7 cellular contexts compared by ENCODE assay signal in the genomic region with DNA sequence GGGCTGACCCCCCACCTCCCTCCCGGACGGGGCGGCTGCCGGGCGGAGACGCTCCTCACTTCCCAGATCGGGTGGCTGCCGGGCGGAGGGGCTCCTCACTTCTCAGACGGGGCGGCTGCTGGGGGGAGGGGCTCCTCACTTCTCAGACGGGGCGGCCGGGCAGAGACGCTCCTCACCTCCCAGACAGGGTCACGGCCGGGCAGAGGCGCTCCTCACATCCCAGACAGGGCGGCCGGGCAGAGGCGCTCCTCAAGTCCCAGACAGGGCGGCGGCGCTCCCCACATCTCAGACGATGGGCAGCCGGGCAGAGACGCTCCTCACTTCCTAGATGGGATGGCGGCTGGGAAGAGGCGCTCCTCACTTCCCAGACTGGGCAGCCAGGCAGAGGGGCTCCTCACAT. TPM values are rescaled to one million over a fixed set of nuclear protein-coding genes. Genes with fewer than 3 reads are reported as not detected.
"Had no signal": no experiment of that assay in that cellular context is flagged by ENCODE, and none has a peak within 500 bp of the region (broad histone marks: within the 10 kb centered on the region; RNA-seq: fewer than 3 reads in every experiment).

No MANE protein-coding gene starts in this region.

RNA-seq across cellular contexts. Expression of a gene that starts 24.0 kb away (rescaled TPM):
- total RNA-seq: left cardiac atrium, left ventricle myocardium inferior, left ventricle myocardium superior, lung microvascular endothelial cell, mesenteric fat pad, mononuclear cell, myocyte had no signal
